12 cellular contexts compared by ENCODE assay signal in genomic region chr18:22822841-22823508, GRCh38.
DNase-seq lines count a peak whose midpoint lies in the region; ATAC-seq and TF ChIP-seq lines count a peak whose summit lies in the region.
"Had no signal": no experiment of that assay in that cellular context is flagged by ENCODE, and none has a peak within 500 bp of the region (broad histone marks: within the 10 kb centered on the region; RNA-seq: fewer than 3 reads in every experiment).

No MANE protein-coding gene starts in this region.

- peaks cover 0 to 10% (median 0%) of the 10 kb centered on the region in 4 donors for H3K4me1 ChIP-seq in transverse colon
- H3K4me1 ChIP-seq: vagina had no signal

- in situ Hi-C loops in transverse colon (cut with MboI; ENCODE audit: low pct_ligation_motif_present in 1 of 4, low pct_unique_long_range_greater_than_20kb in 1 of 4, low sequenced_read_pairs in 3 of 4) = loop anchor here in 1 of 4 donors (25.0 kb wide), 1 partner anchor 589 kb away; no protein-coding TSS in a partner anchor

- H3K9me3 ChIP-seq in transverse colon = no peaks in the 10 kb centered on the region
- H3K9me3 ChIP-seq: vagina had no signal

- 71 to 90% methylated on average over 3 of the region's 3 CpGs for WGBS in transverse colon (ENCODE audit: low coverage in 1 of 2), 2 donors

- DNase-seq in GM10266 (ENCODE audit: extremely low spot score) (peak; percentile 35), NCI-H748 treated with DMSO at 0.1 percent for 48 hours (lab: John Stamatoyannopoulos, UW) (no peak), transverse colon (no peak), SW 1271 (lab: John Stamatoyannopoulos, UW) (no peak), NCI-H1436 (lab: John Stamatoyannopoulos, UW) (no peak)
- DNase-seq: DMS79 treated with DMSO at 0.1 percent for 48 hours, NCI-H2029 treated with DMSO at 0.1 percent for 48 hours had no signal

- no peak overlapping the region for H3K4me3 ChIP-seq in transverse colon
- H3K4me3 ChIP-seq: vagina had no signal

- no peaks in the 10 kb centered on the region for H3K27me3 ChIP-seq in transverse colon
- H3K27me3 ChIP-seq: vagina had no signal

- ATAC-seq in GM19397 (IDR thresholded peaks at IDR 0.05; ENCODE audit: unreplicated experiment) (peak; percentile 88), HG02798 (IDR thresholded peaks at IDR 0.05; ENCODE audit: poor library complexity, unreplicated experiment) (peak; percentile 94), HG03565 (IDR thresholded peaks at IDR 0.05; ENCODE audit: unreplicated experiment) (peak; percentile 87)
- ATAC-seq: HepG2 had no signal

- intact Hi-C loops in transverse colon (cut with DNase I; ENCODE audit: low total_unique reads) = no loop called here

- H3K36me3 ChIP-seq in transverse colon = no peaks in the 10 kb centered on the region
- H3K36me3 ChIP-seq: vagina had no signal

- TF ChIP-seq CTCF in GM10266 (IDR thresholded peaks at IDR 0.05; ENCODE audit: control insufficient read depth, insufficient read depth, low read depth, missing control alignments) = no peak
- TF ChIP-seq CTCF in transverse colon (IDR thresholded peaks at IDR 0.05) = no peak

- no peak overlapping the region for H3K27ac ChIP-seq in transverse colon
- H3K27ac ChIP-seq: vagina had no signal

- TF ChIP-seq POLR2A in transverse colon (IDR thresholded peaks at IDR 0.05) = no peak

- TF ChIP-seq EP300 in transverse colon (IDR thresholded peaks at IDR 0.05; ENCODE audit: low read depth) = no peak
